9 cellular contexts compared by ENCODE assay signal in the genomic region with DNA sequence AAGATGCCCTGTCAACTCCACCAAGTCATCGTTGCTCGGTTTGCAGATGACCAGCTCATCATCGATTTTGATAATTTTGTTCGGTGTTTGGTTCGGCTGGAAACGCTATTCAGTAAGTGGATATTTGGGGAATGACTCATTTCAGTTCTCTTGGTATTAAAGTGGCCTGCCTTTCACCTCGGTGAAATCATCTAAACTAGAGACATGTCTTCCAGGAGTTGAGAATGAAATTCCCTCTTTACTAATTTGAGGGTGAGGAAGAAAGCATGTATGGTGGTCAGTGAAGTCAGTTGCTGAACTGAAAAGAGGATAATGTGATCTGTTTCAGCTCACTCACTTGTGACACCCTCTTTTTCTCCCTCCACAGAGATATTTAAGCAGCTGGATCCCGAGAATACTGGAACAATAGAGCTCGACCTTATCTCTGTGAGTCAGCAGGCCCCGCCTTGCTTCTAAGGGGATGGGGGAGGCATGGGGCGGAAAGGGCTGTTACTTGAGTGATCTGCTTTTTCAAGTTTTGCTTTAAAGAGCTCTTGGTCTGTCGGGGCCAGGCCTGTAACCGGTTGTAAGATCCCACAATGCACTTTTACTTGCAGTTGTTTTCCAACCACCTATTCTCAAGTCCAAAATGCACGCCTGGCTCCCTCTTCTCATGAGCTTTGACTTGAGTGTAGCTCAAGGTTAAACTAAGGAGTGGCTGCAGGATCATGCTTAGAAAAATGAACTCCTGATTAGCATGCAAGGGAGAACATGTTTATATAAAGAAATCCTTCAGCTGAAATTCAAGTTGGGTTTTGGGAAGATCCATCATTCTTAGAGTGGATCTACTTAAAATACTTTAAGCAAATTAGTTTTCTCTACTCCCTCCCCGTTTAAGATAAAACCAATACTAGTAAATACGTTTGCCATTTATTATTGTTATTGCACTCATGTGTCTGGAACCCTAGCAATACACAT. TPM values are rescaled to one million over a fixed set of nuclear protein-coding genes. Genes with fewer than 3 reads are reported as not detected.
DNase-seq lines count a peak whose midpoint lies in the region; ATAC-seq and TF ChIP-seq lines count a peak whose summit lies in the region.
"Had no signal": no experiment of that assay in that cellular context is flagged by ENCODE, and none has a peak within 500 bp of the region (broad histone marks: within the 10 kb centered on the region; RNA-seq: fewer than 3 reads in every experiment).

No MANE protein-coding gene starts in this region.

- H3K4me3 ChIP-seq in Peyer's patch, result no peak overlapping the region
- no peak overlapping the region for H3K4me3 ChIP-seq in uterus

- H3K36me3 ChIP-seq in Peyer's patch, result peaks cover 0 to 80% (median 2%) of the 10 kb centered on the region in 3 donors
- no peaks in the 10 kb centered on the region for H3K36me3 ChIP-seq in uterus

- peaks cover 28% of the 10 kb centered on the region for H3K4me1 Mint-ChIP-seq in mesothelial cell of epicardium

- intact Hi-C loops in uterus (cut with DNase I; ENCODE audit: low total_unique reads), result no loop called here

- peak overlapping the region; percentile 96 for H3K27ac Mint-ChIP-seq in mesothelial cell of epicardium

- peaks cover 3% of the 10 kb centered on the region for H3K9me3 Mint-ChIP-seq in mesothelial cell of epicardium

- H3K36me3 Mint-ChIP-seq in mesothelial cell of epicardium, result peaks cover 42% of the 10 kb centered on the region

- DNase-seq in NCI-H1436 (lab: John Stamatoyannopoulos, UW) (peak; percentile 16), NCI-H1436 treated with DMSO at 0.1 percent for 48 hours (lab: John Stamatoyannopoulos, UW) (no peak), Peyer's patch (no peak), ecto neural progenitor cell (ENCODE audit: low spot score) (peak; percentile 47), mesothelial cell of epicardium (ENCODE audit: low spot score in 2 of 2, unreplicated experiment in 2 of 2) (peak in 1 of 2 experiments; percentile 52), uterus (peak; percentile 49 to 64), NCI-H2081 (lab: John Stamatoyannopoulos, UW) (no peak)

- H3K27ac ChIP-seq in Peyer's patch (peak overlapping the region in 3 of 4 donors; percentile 15 to 73 (median 38)), uterus (peak overlapping the region; percentile 64 to 95)
- H3K27ac ChIP-seq: 22Rv1 had no signal

- no peak for TF ChIP-seq CTCF in Peyer's patch (IDR thresholded peaks at IDR 0.05)
- TF ChIP-seq CTCF in mesothelial cell of epicardium (IDR thresholded peaks at IDR 0.05; ENCODE audit: unreplicated experiment), result no peak
- no peak for TF ChIP-seq CTCF in uterus (IDR thresholded peaks at IDR 0.05)

- TF ChIP-seq POLR2A in Peyer's patch (IDR thresholded peaks at IDR 0.05), result no peak
- no peak for TF ChIP-seq POLR2A in uterus (IDR thresholded peaks at IDR 0.05)

- H3K4me1 ChIP-seq in Peyer's patch (peaks cover 0 to 18% (median 0%) of the 10 kb centered on the region in 4 donors), uterus (peaks cover 0 to 7% of the 10 kb centered on the region in 2 donors)

- no peaks in the 10 kb centered on the region for H3K27me3 Mint-ChIP-seq in mesothelial cell of epicardium (ENCODE audit: low read depth)

- peak overlapping the region; percentile 9 for H3K4me3 Mint-ChIP-seq in mesothelial cell of epicardium

- H3K27me3 ChIP-seq in Peyer's patch, result no peaks in the 10 kb centered on the region
- H3K27me3 ChIP-seq in uterus, result no peaks in the 10 kb centered on the region

- ATAC-seq in HG03378 (IDR thresholded peaks at IDR 0.05; ENCODE audit: unreplicated experiment), result no peak

- no peaks in the 10 kb centered on the region for H3K9me3 ChIP-seq in Peyer's patch
- H3K9me3 ChIP-seq in uterus, result no peaks in the 10 kb centered on the region

RNA-seq across cellular contexts. Expression of gene CAPN2, which starts 59.8 kb away (rescaled TPM):
- total RNA-seq in Peyer's patch (100 to 1,000 TPM; 143 to 276 (median 202) TPM), mesothelial cell of epicardium (136 to 151 TPM (median 146 TPM) in 3 replicates), uterus (100 to 1,000 TPM in 3 of 4 donors, 10 to 100 TPM in 1; 96.5 to 170 (median 117) TPM)

Comparison
In these comparisons a context has a peak if more than half of its experiments do, and no peak if none do; other contexts are left out.
1. DNase-seq: peak in NCI-H1436 (single experiment), ecto neural progenitor cell (single experiment) and uterus (2 of 2); none in NCI-H1436 treated with DMSO at 0.1 percent for 48 hours (single experiment), Peyer's patch (0 of 3) and NCI-H2081 (0 of 2).